Comparison of ENCODE assay signal across 3 cellular contexts in the genomic region with DNA sequence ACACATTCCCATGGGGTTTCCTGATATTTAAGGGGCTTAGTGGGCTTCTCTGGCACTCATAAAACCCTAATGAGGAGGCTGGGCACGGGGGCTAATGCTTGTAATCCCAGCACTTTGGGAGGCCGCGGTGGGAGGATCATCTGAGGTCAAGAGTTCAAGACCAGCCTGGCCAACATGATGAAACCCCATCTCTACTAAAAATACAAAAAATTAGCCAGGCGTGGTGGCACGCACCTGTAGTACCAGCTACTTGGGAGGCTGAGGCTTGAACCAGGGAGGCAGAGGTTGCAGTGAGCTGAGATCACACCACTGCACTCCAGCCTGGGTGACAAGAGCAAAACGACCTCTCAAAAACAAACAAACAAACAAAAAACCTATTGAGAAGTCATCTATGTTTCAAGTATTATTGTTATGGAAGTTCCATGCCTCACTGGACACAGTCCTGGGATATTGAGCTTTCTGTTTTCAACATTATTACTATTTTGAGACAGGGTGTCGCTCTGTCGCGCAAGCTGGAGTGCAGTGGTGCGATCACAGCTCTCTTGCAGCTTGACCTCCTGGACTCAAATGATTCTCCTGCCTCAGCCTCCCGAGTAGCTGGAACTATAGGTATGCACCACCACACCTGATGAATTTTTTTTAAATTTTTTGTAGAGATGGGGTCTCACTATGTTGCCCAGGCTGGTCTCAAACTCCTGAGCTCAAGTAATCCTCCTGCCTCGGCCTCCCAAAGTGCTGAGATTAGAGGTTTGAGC.
A peak's percentile ranks its signal among the peaks of the same experiment; 100 is the strongest.
DNase-seq lines count a peak whose midpoint lies in the region; ATAC-seq and TF ChIP-seq lines count a peak whose summit lies in the region.
"Not testable (repeated sequence)": the region's sequence is repeated elsewhere in the genome, so short reads cannot be mapped to it uniquely, and the experiment has no call there.

No MANE protein-coding gene starts in this region.

- intact Hi-C loops in spleen (cut with DNase I; ENCODE audit: low total_unique reads); upper lobe of right lung (cut with DNase I): not testable (repeated sequence)

- H3K36me3 ChIP-seq in spleen, upper lobe of right lung: not testable (repeated sequence)

- not testable (repeated sequence) for ATAC-seq in upper lobe of right lung

- DNase-seq in mesenteric fat pad (ENCODE audit: low spot score) (peak; percentile 88), spleen (peak; percentile 58), upper lobe of right lung (peak; percentile 56)

- H3K27me3 ChIP-seq in spleen (replicated peaks in 1 of 7); upper lobe of right lung: not testable (repeated sequence)

- 66 to 70% (median 68%) methylated on average over 12 of the region's 12 CpGs for WGBS in spleen, 5 donors

- not testable (repeated sequence) for H3K4me1 ChIP-seq in spleen, upper lobe of right lung

- not testable (repeated sequence) for TF ChIP-seq CTCF in spleen (IDR thresholded peaks at IDR 0.05 in 8 of 11, conservative IDR thresholded peaks at IDR 0.05 in 3 of 11); upper lobe of right lung (IDR thresholded peaks at IDR 0.05)

- not testable (repeated sequence) for H3K27ac ChIP-seq in spleen, upper lobe of right lung

- TF ChIP-seq POLR2A in spleen (IDR thresholded peaks at IDR 0.05): not testable (repeated sequence)

- not testable (repeated sequence) for H3K4me3 ChIP-seq in spleen, upper lobe of right lung

- peaks cover 0 to 47% (median 0%) of the 10 kb centered on the region in 8 donors for H3K9me3 ChIP-seq in spleen
- not testable (repeated sequence) for H3K9me3 ChIP-seq in upper lobe of right lung
